In genomic region chr13:99063952-99064351, GRCh38 we compare ENCODE assay signal across 13 cellular contexts.
DNase-seq lines count a peak whose midpoint lies in the region; ATAC-seq and TF ChIP-seq lines count a peak whose summit lies in the region.
"Had no signal": no experiment of that assay in that cellular context is flagged by ENCODE, and none has a peak within 500 bp of the region (broad histone marks: within the 10 kb centered on the region; RNA-seq: fewer than 3 reads in every experiment).

No MANE protein-coding gene starts in this region.

- CTCF ChIA-PET in MCF 10A (lab: Yijun Ruan, JAX) (interaction anchor here (0.7 to 2.2 kb wide), 4 partner anchors 19 to 536 kb away, joined by 3 to 11 read pairs (median 4); no protein-coding TSS in a partner anchor), mammary epithelial cell (lab: Charles Lee; ENCODE audit: low non-redundant PET) (no interaction called here)

- in situ Hi-C loops in mammary epithelial cell (cut with MboI; ENCODE audit: low sequenced_read_pairs in 2 of 2): no loop called here

- peaks cover 6% of the 10 kb centered on the region for H3K36me3 Mint-ChIP-seq in MCF 10A (ENCODE audit: insufficient read depth, unreplicated experiment)
- peaks cover 33% of the 10 kb centered on the region for H3K36me3 Mint-ChIP-seq in endothelial cell (ENCODE audit: low read depth, unreplicated experiment)

- H3K27ac ChIP-seq in mammary epithelial cell (ENCODE audit: insufficient read depth, low read depth, low read length): no peak overlapping the region

- no peaks in the 10 kb centered on the region for H3K27me3 ChIP-seq in mammary epithelial cell (ENCODE audit: insufficient read depth, low read length)
- H3K27me3 ChIP-seq: Peyer's patch had no signal

- H3K9me3 Mint-ChIP-seq in MCF 10A (ENCODE audit: unreplicated experiment) (peaks cover 17% of the 10 kb centered on the region), endothelial cell (ENCODE audit: unreplicated experiment) (no peaks in the 10 kb centered on the region)

- DNase-seq in MCF 10A (ENCODE audit: unreplicated experiment) (peak; percentile 32), mammary epithelial cell (no peak), endothelial cell (ENCODE audit: low spot score) (no peak), NCI-H774 (lab: John Stamatoyannopoulos, UW) (no peak), NCI-H345 (lab: John Stamatoyannopoulos, UW) (no peak)
- DNase-seq in activated CD4-positive, alpha-beta T cell treated with anti-CD3 and anti-CD28 coated beads, Interleukin-2, amount 50 U/mL, for 1 hour: no peak
- DNase-seq: left cardiac atrium, NCI-H1930, Peyer's patch had no signal

- intact Hi-C loops in MCF 10A (cut with micrococcal nuclease): no loop called here
- intact Hi-C loops in mammary epithelial cell (cut with micrococcal nuclease): no loop called here

- POLR2A ChIA-PET in MCF 10A (lab: Yijun Ruan, JAX): interaction anchor here (1.3 to 7.1 kb wide), 6 partner anchors 7 to 25 kb away, joined by 6 to 28 read pairs (median 19); no protein-coding TSS in a partner anchor

- 94% methylated on average over 1 of the region's 1 CpG for WGBS in mammary epithelial cell (ENCODE audit: low coverage, missing lambda C conversion rate)

- H3K27me3 Mint-ChIP-seq in MCF 10A (ENCODE audit: insufficient read depth, unreplicated experiment) (no peaks in the 10 kb centered on the region), endothelial cell (ENCODE audit: unreplicated experiment) (peaks cover 14% of the 10 kb centered on the region)
- H3K27me3 Mint-ChIP-seq: progenitor cell of endocrine pancreas had no signal

- peaks cover 62% of the 10 kb centered on the region for H3K4me1 Mint-ChIP-seq in MCF 10A (ENCODE audit: insufficient read depth, unreplicated experiment)
- H3K4me1 Mint-ChIP-seq in endothelial cell (ENCODE audit: unreplicated experiment): peaks cover 86% of the 10 kb centered on the region

- BruUV-seq in MCF 10A (replicated peaks; lab: Mats Ljungman, UMichigan): no TSS peak
- BruUV-seq in mammary epithelial cell (replicated peaks; lab: Mats Ljungman, UMichigan): no TSS peak

- no peaks in the 10 kb centered on the region for H3K36me3 ChIP-seq in mammary epithelial cell (ENCODE audit: insufficient read depth, low read length)
- H3K36me3 ChIP-seq: Peyer's patch had no signal

- dilution Hi-C loops in mammary epithelial cell (cut with HindIII; ENCODE audit: low sequenced_read_pairs): no loop called here

- no peak overlapping the region for H3K4me3 ChIP-seq in mammary epithelial cell (replicated peaks in 1 of 3; ENCODE audit: insufficient read depth in 1 of 3, low read depth in 2 of 3, low read length in 3 of 3)
- H3K4me3 ChIP-seq: Peyer's patch had no signal

- TF ChIP-seq CTCF in MCF 10A (IDR thresholded peaks at IDR 0.05; ENCODE audit: unreplicated experiment): no peak
- TF ChIP-seq CTCF in mammary epithelial cell (conservative IDR thresholded peaks at IDR 0.05 in 1 of 2, IDR thresholded peaks at IDR 0.05 in 1 of 2; ENCODE audit: extremely low read depth in 1 of 2, insufficient read depth in 1 of 2, low read depth in 1 of 2, low read length in 2 of 2): no peak
- no peak for TF ChIP-seq CTCF in endothelial cell (IDR thresholded peaks at IDR 0.05; ENCODE audit: unreplicated experiment)

- H4K20me1 ChIP-seq in mammary epithelial cell (ENCODE audit: insufficient read depth, low read length): no peaks in the 10 kb centered on the region

- ATAC-seq in HG03442 (IDR thresholded peaks at IDR 0.05; ENCODE audit: unreplicated experiment) (peak; percentile 75), GM21526 (IDR thresholded peaks at IDR 0.05; ENCODE audit: low FRiP score, unreplicated experiment) (no peak)
- ATAC-seq: left cardiac atrium had no signal

- H2AFZ ChIP-seq in mammary epithelial cell (ENCODE audit: low read depth, low read length): no peak overlapping the region

- H3K4me3 Mint-ChIP-seq in MCF 10A (ENCODE audit: unreplicated experiment) (no peak overlapping the region), endothelial cell (ENCODE audit: unreplicated experiment) (peak overlapping the region; percentile 42)
- H3K4me3 Mint-ChIP-seq: B cell had no signal

- H3K4me1 ChIP-seq in mammary epithelial cell (ENCODE audit: insufficient read depth, low read length): peaks cover 45% of the 10 kb centered on the region

- H3K9ac ChIP-seq in mammary epithelial cell (ENCODE audit: insufficient read depth, low read length): no peak overlapping the region

- H3K9me3 ChIP-seq in mammary epithelial cell (replicated peaks; ENCODE audit: insufficient read depth, low read length): peaks cover 6% of the 10 kb centered on the region
- H3K9me3 ChIP-seq: Peyer's patch had no signal

- peaks cover 71% of the 10 kb centered on the region for H3K79me2 ChIP-seq in mammary epithelial cell (ENCODE audit: insufficient read depth, low read length)

- peak overlapping the region; percentile 66 for H3K27ac Mint-ChIP-seq in MCF 10A (ENCODE audit: low read depth, unreplicated experiment)
- H3K27ac Mint-ChIP-seq in endothelial cell (ENCODE audit: unreplicated experiment): peak overlapping the region; percentile 98
- H3K27ac Mint-ChIP-seq: B cell, progenitor cell of endocrine pancreas had no signal

- no peak overlapping the region for H3K4me2 ChIP-seq in mammary epithelial cell (ENCODE audit: insufficient read depth, low read depth, low read length)
